ENCODE assay signal across 1 cellular context in genomic region chr5:760363-761205, GRCh38.
A peak's percentile ranks its signal among the peaks of the same experiment; 100 is the strongest.
TF ChIP-seq lines count a peak whose summit lies in the region.

No MANE protein-coding gene starts in this region.

TF ChIP-seq in H1, 55 proteins besides CTCF, POLR2A, EP300 and RAD21:
- TF ChIP-seq CBX5 (IDR thresholded peaks at IDR 0.05; ENCODE audit: low read depth, low read length) (no peak), SUZ12 (IDR thresholded peaks at IDR 0.05; ENCODE audit: low read length) (peak; percentile 4; the same call in 1 of the 2 replicates)
